Comparison of ENCODE assay signal across 9 cellular contexts in the genomic region with DNA sequence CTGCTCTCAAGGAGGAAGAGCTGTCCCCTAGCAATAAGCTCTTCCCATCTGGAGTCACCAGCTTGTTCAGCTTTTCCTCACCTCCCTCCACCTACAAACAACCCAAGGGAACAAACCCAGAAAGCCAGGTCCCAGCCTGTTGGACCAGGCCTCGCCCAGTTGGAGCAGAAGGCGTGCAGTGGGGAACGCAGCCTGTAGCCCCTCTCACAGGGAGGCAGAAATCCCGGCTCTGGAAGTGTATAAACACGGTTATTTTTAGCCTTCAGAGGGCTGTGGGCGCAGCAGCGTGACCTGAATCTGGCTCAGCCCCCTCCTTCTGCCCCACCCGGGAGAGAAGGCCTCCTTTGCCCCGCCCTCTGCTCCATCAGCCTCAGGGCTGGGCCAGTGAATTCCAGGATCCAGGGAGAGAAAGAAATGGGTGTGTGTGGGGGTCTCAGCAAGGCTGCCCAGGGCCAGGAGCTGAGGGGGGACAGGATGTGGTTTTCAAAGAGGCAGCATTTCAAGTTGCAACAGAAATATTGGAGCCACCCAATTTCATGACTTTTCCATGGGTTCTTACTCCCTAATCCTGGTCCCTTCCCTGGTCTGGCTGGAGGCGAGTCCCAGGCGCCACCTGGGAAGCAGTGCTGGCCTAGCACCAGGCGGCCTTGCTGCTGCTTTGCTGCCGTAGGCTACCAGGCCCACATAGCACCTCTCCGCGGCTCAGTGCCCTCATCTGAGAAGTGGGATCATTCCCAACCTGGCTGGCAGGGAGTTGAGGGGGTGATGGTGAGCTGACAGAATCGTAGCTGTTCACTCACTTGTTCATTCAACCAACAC. TPM values are rescaled to one million over a fixed set of nuclear protein-coding genes. Genes with fewer than 3 reads are reported as not detected.
DNase-seq lines count a peak whose midpoint lies in the region; ATAC-seq and TF ChIP-seq lines count a peak whose summit lies in the region.
"Had no signal": no experiment of that assay in that cellular context is flagged by ENCODE, and none has a peak within 500 bp of the region (broad histone marks: within the 10 kb centered on the region; RNA-seq: fewer than 3 reads in every experiment).

No MANE protein-coding gene starts in this region.

- H3K9me3 Mint-ChIP-seq in dendritic cell treated with granulocyte-macrophage colony-stimulating factor and Interleukin-4, amounts not matched to agents 40 ng/mL and 50 ng/mL, for 4 days: no peaks in the 10 kb centered on the region
- H3K9me3 Mint-ChIP-seq in mesothelial cell of epicardium: no peaks in the 10 kb centered on the region

- H3K27ac Mint-ChIP-seq in dendritic cell treated with granulocyte-macrophage colony-stimulating factor and Interleukin-4, amounts not matched to agents 40 ng/mL and 50 ng/mL, for 4 days: peak overlapping the region; percentile 55
- peak overlapping the region; percentile 89 for H3K27ac Mint-ChIP-seq in mesothelial cell of epicardium

- H3K27me3 Mint-ChIP-seq in dendritic cell treated with granulocyte-macrophage colony-stimulating factor and Interleukin-4, amounts not matched to agents 40 ng/mL and 50 ng/mL, for 4 days: peaks cover 3% of the 10 kb centered on the region
- H3K27me3 Mint-ChIP-seq in mesothelial cell of epicardium (ENCODE audit: low read depth): no peaks in the 10 kb centered on the region
- H3K27me3 Mint-ChIP-seq: CD4-positive, CD25-positive, alpha-beta regulatory T cell had no signal

- TF ChIP-seq CTCF in mesothelial cell of epicardium (IDR thresholded peaks at IDR 0.05; ENCODE audit: unreplicated experiment) (no peak), vagina (IDR thresholded peaks at IDR 0.05) (no peak), GM20000 (IDR thresholded peaks at IDR 0.05; ENCODE audit: extremely low read depth, missing control alignments) (no peak)

- no peak overlapping the region for H3K4me3 Mint-ChIP-seq in dendritic cell treated with granulocyte-macrophage colony-stimulating factor and Interleukin-4, amounts not matched to agents 40 ng/mL and 50 ng/mL, for 4 days
- H3K4me3 Mint-ChIP-seq in mesothelial cell of epicardium: no peak overlapping the region

- H3K27me3 ChIP-seq in vagina: no peaks in the 10 kb centered on the region

- H3K9me3 ChIP-seq in vagina: no peaks in the 10 kb centered on the region

- H3K4me3 ChIP-seq in vagina: peak overlapping the region in 1 of 2 donors; percentile 25

- H3K36me3 ChIP-seq in vagina: no peaks in the 10 kb centered on the region

- peaks cover 100% of the 10 kb centered on the region for H3K4me1 ChIP-seq in vagina

- H3K4me1 Mint-ChIP-seq in dendritic cell treated with granulocyte-macrophage colony-stimulating factor and Interleukin-4, amounts not matched to agents 40 ng/mL and 50 ng/mL, for 4 days (ENCODE audit: low read depth): peaks cover 96% of the 10 kb centered on the region
- peaks cover 34% of the 10 kb centered on the region for H3K4me1 Mint-ChIP-seq in mesothelial cell of epicardium

- peak overlapping the region; percentile 94 for H3K27ac ChIP-seq in vagina

- no peak for ATAC-seq in GM19467 (IDR thresholded peaks at IDR 0.05; ENCODE audit: unreplicated experiment)

- no peak for TF ChIP-seq POLR2A in vagina (IDR thresholded peaks at IDR 0.05)

- intact Hi-C loops in dendritic cell treated with granulocyte-macrophage colony-stimulating factor and Interleukin-4, amounts not matched to agents 40 ng/mL and 50 ng/mL, for 4 days (cut with micrococcal nuclease): no loop called here
- intact Hi-C loops in vagina (cut with DNase I): no loop called here

- H3K36me3 Mint-ChIP-seq in dendritic cell treated with granulocyte-macrophage colony-stimulating factor and Interleukin-4, amounts not matched to agents 40 ng/mL and 50 ng/mL, for 4 days (ENCODE audit: low read depth): peaks cover 15% of the 10 kb centered on the region
- no peaks in the 10 kb centered on the region for H3K36me3 Mint-ChIP-seq in mesothelial cell of epicardium
- H3K36me3 Mint-ChIP-seq: CD4-positive, CD25-positive, alpha-beta regulatory T cell had no signal

- DNase-seq in A172 (ENCODE audit: low spot score): peak; percentile 64
- peak; percentile 91 for DNase-seq in NCI-H1694 treated with DMSO at 0.1 percent for 48 hours (lab: John Stamatoyannopoulos, UW)
- DNase-seq in mesothelial cell of epicardium (ENCODE audit: low spot score in 2 of 2, unreplicated experiment in 2 of 2): peak in 1 of 2 experiments; percentile 42
- no peak for DNase-seq in vagina (ENCODE audit: extremely low spot score in 2 of 2)
- no peak for DNase-seq in activated effector memory CD4-positive, alpha-beta T cell treated with Interleukin-2 at 50 U/mL for 16 hours
- DNase-seq in GM20000 (ENCODE audit: low spot score): no peak
- DNase-seq: CD4-positive, CD25-positive, alpha-beta regulatory T cell had no signal

RNA-seq across cellular contexts. Expression of gene ZMIZ1, which starts 33.5 kb away (rescaled TPM):
- 15.4 and 16.6 TPM in 2 replicates for total RNA-seq in A172 (2014; rRNA removed; shearing (Covaris generic))
- total RNA-seq in mesothelial cell of epicardium (166 to 173 TPM (median 170 TPM) in 3 replicates), vagina (61.4 TPM)

Comparison
In these comparisons a context has a peak if more than half of its experiments do, and no peak if none do; other contexts are left out.
1. DNase-seq: peak in A172 (single experiment) and NCI-H1694 treated with DMSO at 0.1 percent for 48 hours (single experiment); none in vagina (0 of 2), activated effector memory CD4-positive, alpha-beta T cell treated with Interleukin-2 at 50 U/mL for 16 hours (single experiment) and GM20000 (single experiment).